In genomic region chr20:62616728-62617621, GRCh38 we compare ENCODE assay signal across 8 cellular contexts. TPM values are rescaled to one million over a fixed set of nuclear protein-coding genes. Genes with fewer than 3 reads are reported as not detected.
DNase-seq lines count a peak whose midpoint lies in the region; TF ChIP-seq lines count a peak whose summit lies in the region.

No MANE protein-coding gene starts in this region.

- peak overlapping the region; percentile 33 for H2AFZ ChIP-seq in parathyroid adenoma

- no peaks in the 10 kb centered on the region for H3K36me3 ChIP-seq in BJ (ENCODE audit: control insufficient read depth, insufficient read depth, low read length)
- no peaks in the 10 kb centered on the region for H3K36me3 ChIP-seq in parathyroid adenoma (ENCODE audit: control insufficient read depth, insufficient read depth, low read length)

- H3K27me3 ChIP-seq in BJ (ENCODE audit: control insufficient read depth, insufficient read depth, low read length): peaks cover 2% of the 10 kb centered on the region; the same call in 1 of the 2 replicates
- no peaks in the 10 kb centered on the region for H3K27me3 ChIP-seq in parathyroid adenoma (ENCODE audit: control insufficient read depth, insufficient read depth, low read length)

- H3K27ac Mint-ChIP-seq in IgD-negative memory B cell (peak overlapping the region in 2 of 3 donors; percentile 62 to 83), type B pancreatic cell (no peak overlapping the region)

- no peaks in the 10 kb centered on the region for H3K9me3 ChIP-seq in parathyroid adenoma (ENCODE audit: control insufficient read depth, low read length)

- CTCF ChIA-PET in BJ (lab: Yijun Ruan, JAX): interaction anchor here (0.5 to 2.4 kb wide), 31 partner anchors 10 to 589 kb away, joined by 3 to 40 read pairs (median 4); partner anchors contain the start of genes GATA5 and SLCO4A1

- no peak overlapping the region for H3K9ac ChIP-seq in parathyroid adenoma

- no peaks in the 10 kb centered on the region for H3K79me2 ChIP-seq in parathyroid adenoma

- DNase-seq in BJ (ENCODE audit: low read depth): no peak
- peak; percentile 96 for DNase-seq in GM19240 (ENCODE audit: insufficient read length, low spot score)
- DNase-seq in SHP77 (lab: John Stamatoyannopoulos, UW): peak; percentile 75 to 87
- DNase-seq in activated naive CD4-positive, alpha-beta T cell (lab: John Stamatoyannopoulos, UW): peak; percentile 28 to 61 (median 33)
- DNase-seq in foreskin melanocyte: peak; percentile 14
- no peak for DNase-seq in type B pancreatic cell (ENCODE audit: extremely low spot score, unreplicated experiment)

- peak; percentile 99 for TF ChIP-seq CTCF in BJ (IDR thresholded peaks at IDR 0.05; ENCODE audit: insufficient read depth, low read depth, low read length)
- peak; percentile 98 for TF ChIP-seq CTCF in parathyroid adenoma (IDR thresholded peaks at IDR 0.05)
- TF ChIP-seq CTCF in type B pancreatic cell (conservative IDR thresholded peaks at IDR 0.05): peak; percentile 92

- peaks cover 4% of the 10 kb centered on the region for H3K4me1 ChIP-seq in parathyroid adenoma

- POLR2A ChIA-PET in BJ (lab: Charles Lee): no interaction called here

- H3K4me2 ChIP-seq in parathyroid adenoma (ENCODE audit: low read length): no peak overlapping the region

- peak overlapping the region; percentile 70 for H3K27ac ChIP-seq in parathyroid adenoma

- H3K36me3 Mint-ChIP-seq in IgD-negative memory B cell (no peaks in the 10 kb centered on the region), type B pancreatic cell (no peaks in the 10 kb centered on the region)

- H3K4me1 Mint-ChIP-seq in IgD-negative memory B cell (peaks cover 16 to 24% (median 20%) of the 10 kb centered on the region in 3 donors), type B pancreatic cell (ENCODE audit: unreplicated experiment) (peaks cover 5% of the 10 kb centered on the region)

- peak overlapping the region in 3 of 4 donors; percentile 69 to 92 (median 82) for H3K4me3 Mint-ChIP-seq in IgD-negative memory B cell
- H3K4me3 Mint-ChIP-seq in type B pancreatic cell: no peak overlapping the region

- H3K27me3 Mint-ChIP-seq in IgD-negative memory B cell: peaks cover 2% of the 10 kb centered on the region
- peaks cover 12% of the 10 kb centered on the region for H3K27me3 Mint-ChIP-seq in type B pancreatic cell

- no peak overlapping the region for H3K4me3 ChIP-seq in BJ (ENCODE audit: low read depth, low read length)
- H3K4me3 ChIP-seq in parathyroid adenoma (ENCODE audit: low read depth, low read length): no peak overlapping the region

- H3K9me3 Mint-ChIP-seq in IgD-negative memory B cell (no peaks in the 10 kb centered on the region), type B pancreatic cell (no peaks in the 10 kb centered on the region)

RNA-seq across cellular contexts. Expression of gene SLCO4A1, which starts 25.3 kb away (rescaled TPM):
- polyA plus RNA-seq in BJ (2011; rRNA removed): 0.15 and 0.25 TPM in 2 replicates
- polyA minus RNA-seq in BJ (2011; rRNA and poly(A)+ RNA removed): 0.72 and 0.95 TPM in 2 replicates
- 3.4 TPM for polyA plus RNA-seq in IgD-negative memory B cell
- total RNA-seq in type B pancreatic cell (ENCODE audit: low replicate concordance): 2.6 and 5.3 TPM in 2 replicates

Comparison
In these comparisons a context has a peak if more than half of its experiments do, and no peak if none do; other contexts are left out.
1. DNase-seq: peak in GM19240 (single experiment), SHP77 (2 of 2), activated naive CD4-positive, alpha-beta T cell (4 of 4) and foreskin melanocyte (single experiment); none in BJ (single experiment) and type B pancreatic cell (single experiment).
2. Peak in every context shown above with its lines, with median percentiles within 50 percentile points of each other: CTCF ChIP-seq.